In the genomic region with DNA sequence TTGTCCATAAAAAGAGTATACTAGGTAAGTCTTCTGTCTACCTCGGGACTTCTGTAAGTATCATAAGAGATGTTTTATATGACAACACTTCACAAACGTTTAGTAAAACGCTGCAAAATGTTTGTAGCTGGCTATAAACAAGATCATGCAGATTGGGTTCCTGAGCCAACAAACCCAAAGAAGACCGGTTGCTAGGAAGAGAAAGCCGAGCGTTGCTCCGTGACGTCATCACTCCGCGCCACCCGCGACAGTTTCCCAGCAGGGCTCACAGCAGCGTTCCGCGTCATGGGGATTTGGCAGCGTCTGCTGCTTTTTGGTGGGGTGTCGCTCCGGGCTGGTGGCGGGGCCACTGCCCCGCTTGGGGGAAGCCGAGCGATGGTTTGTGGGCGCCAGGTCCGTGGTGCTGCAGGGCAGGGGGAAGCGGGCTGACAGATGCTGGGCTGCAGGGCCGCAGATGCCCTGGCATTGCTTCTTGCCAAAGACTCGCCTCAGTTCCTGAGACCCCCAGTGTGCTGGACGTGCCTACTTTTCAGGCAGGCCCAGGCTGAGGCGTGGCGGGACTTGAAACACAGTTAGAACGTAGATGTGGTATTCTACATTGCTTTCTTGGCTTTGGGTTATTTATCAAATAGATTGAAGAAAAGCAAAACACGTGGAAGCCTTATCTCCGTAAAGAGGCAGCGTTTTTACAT, we compare ENCODE assay signal across 8 cellular contexts. TPM values are rescaled to one million over a fixed set of nuclear protein-coding genes. Genes with fewer than 3 reads are reported as not detected.
A peak's percentile ranks its signal among the peaks of the same experiment; 100 is the strongest.
DNase-seq lines count a peak whose midpoint lies in the region; ATAC-seq and TF ChIP-seq lines count a peak whose summit lies in the region.

A gene with protein sequence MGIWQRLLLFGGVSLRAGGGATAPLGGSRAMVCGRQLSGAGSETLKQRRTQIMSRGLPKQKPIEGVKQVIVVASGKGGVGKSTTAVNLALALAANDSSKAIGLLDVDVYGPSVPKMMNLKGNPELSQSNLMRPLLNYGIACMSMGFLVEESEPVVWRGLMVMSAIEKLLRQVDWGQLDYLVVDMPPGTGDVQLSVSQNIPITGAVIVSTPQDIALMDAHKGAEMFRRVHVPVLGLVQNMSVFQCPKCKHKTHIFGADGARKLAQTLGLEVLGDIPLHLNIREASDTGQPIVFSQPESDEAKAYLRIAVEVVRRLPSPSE (plus strand): TSS at position 250 of the 692 bp plus-strand sequence. CDS start 36 bp downstream, at position 286.

- H4K20me1 ChIP-seq in KMS-11 (ENCODE audit: insufficient read depth), result no peaks in the 10 kb centered on the region

- H3K4me3 Mint-ChIP-seq in naive B cell, result peak within 1 kb of the TSS; percentile 91 to 98 (median 96)
- H3K4me3 Mint-ChIP-seq in stimulated activated memory B cell treated with anti-CD40 and anti-IgM and Interleukin-4, amounts not matched to agents 10 μg/mL and 1 μg/mL and 100 μg/mL, for 72 hours, result peak within 1 kb of the TSS; percentile 89

- peak within 1 kb of the TSS; percentile 96 to 99 (median 98) for H3K27ac Mint-ChIP-seq in naive B cell
- peak within 1 kb of the TSS; percentile 94 for H3K27ac Mint-ChIP-seq in stimulated activated memory B cell treated with anti-CD40 and anti-IgM and Interleukin-4, amounts not matched to agents 10 μg/mL and 1 μg/mL and 100 μg/mL, for 72 hours

- H3K4me1 Mint-ChIP-seq in naive B cell, result peaks cover 17 to 34% (median 27%) of the 10 kb centered on the region in 3 donors
- peaks cover 28% of the 10 kb centered on the region for H3K4me1 Mint-ChIP-seq in stimulated activated memory B cell treated with anti-CD40 and anti-IgM and Interleukin-4, amounts not matched to agents 10 μg/mL and 1 μg/mL and 100 μg/mL, for 72 hours

- no peaks in the 10 kb centered on the region for H3K79me2 ChIP-seq in KMS-11 (ENCODE audit: insufficient read depth, low read depth)

- peaks cover 0 to 3% of the 10 kb centered on the region in 2 donors for H3K36me3 Mint-ChIP-seq in naive B cell
- H3K36me3 Mint-ChIP-seq in stimulated activated memory B cell treated with anti-CD40 and anti-IgM and Interleukin-4, amounts not matched to agents 10 μg/mL and 1 μg/mL and 100 μg/mL, for 72 hours, result no peaks in the 10 kb centered on the region

- peak within 1 kb of the TSS; percentile 74 for H3K4me2 ChIP-seq in KMS-11

- no peaks in the 10 kb centered on the region for H3K27me3 ChIP-seq in KMS-11 (ENCODE audit: insufficient read depth, low read depth)
- H3K27me3 ChIP-seq in Peyer's patch, result no peaks in the 10 kb centered on the region

- H3K9me3 ChIP-seq in Peyer's patch, result no peaks in the 10 kb centered on the region

- no peak for TF ChIP-seq CTCF in KMS-11 (conservative IDR thresholded peaks at IDR 0.05; ENCODE audit: low read depth, low read length)
- TF ChIP-seq CTCF in Peyer's patch (IDR thresholded peaks at IDR 0.05), result no peak

- peaks cover 11 to 24% (median 15%) of the 10 kb centered on the region in 3 donors for H3K27me3 Mint-ChIP-seq in naive B cell
- H3K27me3 Mint-ChIP-seq in stimulated activated memory B cell treated with anti-CD40 and anti-IgM and Interleukin-4, amounts not matched to agents 10 μg/mL and 1 μg/mL and 100 μg/mL, for 72 hours, result no peaks in the 10 kb centered on the region

- no peak within 1 kb of the TSS for H3K4me3 ChIP-seq in KMS-11 (IDR thresholded peaks at IDR 0.05; ENCODE audit: insufficient read depth, low read depth, low read length)
- peak within 1 kb of the TSS; percentile 67 to 93 (median 78) for H3K4me3 ChIP-seq in Peyer's patch

- H3K4me1 ChIP-seq in KMS-11 (ENCODE audit: low read depth, poor library complexity, severe bottlenecking) (no peaks in the 10 kb centered on the region), Peyer's patch (peaks cover 0 to 7% (median 0%) of the 10 kb centered on the region in 4 donors)

- peak within 1 kb of the TSS; percentile 86 for H2AFZ ChIP-seq in KMS-11 (ENCODE audit: low read depth)

- H3K9ac ChIP-seq in KMS-11, result peak within 1 kb of the TSS; percentile 92

- peak; percentile 52 for DNase-seq in DMS53 treated with DMSO at 0.1 percent for 48 hours (lab: John Stamatoyannopoulos, UW; ENCODE audit: unreplicated experiment)
- DNase-seq in Peyer's patch, result peak; percentile 91 to 98 (median 97)
- DNase-seq in activated T-helper 1 cell treated with Interleukin-2 at 50 U/mL for 16 hours (ENCODE audit: low read depth), result peak; percentile 92
- peak; percentile 96 for DNase-seq in fibroblast of gingiva (ENCODE audit: low read depth)
- peak; percentile 97 for DNase-seq in naive B cell

- H3K9me3 Mint-ChIP-seq in naive B cell, result peaks cover 0 to 4% (median 0%) of the 10 kb centered on the region in 7 donors
- H3K9me3 Mint-ChIP-seq in stimulated activated memory B cell treated with anti-CD40 and anti-IgM and Interleukin-4, amounts not matched to agents 10 μg/mL and 1 μg/mL and 100 μg/mL, for 72 hours, result peaks cover 3% of the 10 kb centered on the region

- ATAC-seq in GM21737 (IDR thresholded peaks at IDR 0.05; ENCODE audit: unreplicated experiment) (peak; percentile 89), naive B cell (ENCODE audit: low read depth in 2 of 2) (peak; percentile 95 to 96)
- peak; percentile 94 for ATAC-seq in stimulated activated memory B cell treated with anti-CD40 and anti-IgM and Interleukin-4, amounts not matched to agents 10 μg/mL and 1 μg/mL and 100 μg/mL, for 72 hours

- H3K27ac ChIP-seq in KMS-11 (peak within 1 kb of the TSS; percentile 74), Peyer's patch (peak within 1 kb of the TSS; percentile 76 to 89 (median 85))

- TF ChIP-seq POLR2A in Peyer's patch (IDR thresholded peaks at IDR 0.05), result peak in 1 of 2 donors; percentile 39

- H3K36me3 ChIP-seq in KMS-11 (ENCODE audit: insufficient read depth) (no peaks in the 10 kb centered on the region), Peyer's patch (no peaks in the 10 kb centered on the region)

RNA-seq across cellular contexts. Expression of the gene that starts here (rescaled TPM):
- total RNA-seq in Peyer's patch, result 1 to 10 TPM; 4.6 to 8.8 (median 7.7) TPM
- 1 to 10 TPM; 5.9 to 9.2 (median 8.6) TPM for polyA plus RNA-seq in naive B cell (ENCODE audit: low read depth in 6 of 6)
